8 cellular contexts compared by ENCODE assay signal in the genomic region with DNA sequence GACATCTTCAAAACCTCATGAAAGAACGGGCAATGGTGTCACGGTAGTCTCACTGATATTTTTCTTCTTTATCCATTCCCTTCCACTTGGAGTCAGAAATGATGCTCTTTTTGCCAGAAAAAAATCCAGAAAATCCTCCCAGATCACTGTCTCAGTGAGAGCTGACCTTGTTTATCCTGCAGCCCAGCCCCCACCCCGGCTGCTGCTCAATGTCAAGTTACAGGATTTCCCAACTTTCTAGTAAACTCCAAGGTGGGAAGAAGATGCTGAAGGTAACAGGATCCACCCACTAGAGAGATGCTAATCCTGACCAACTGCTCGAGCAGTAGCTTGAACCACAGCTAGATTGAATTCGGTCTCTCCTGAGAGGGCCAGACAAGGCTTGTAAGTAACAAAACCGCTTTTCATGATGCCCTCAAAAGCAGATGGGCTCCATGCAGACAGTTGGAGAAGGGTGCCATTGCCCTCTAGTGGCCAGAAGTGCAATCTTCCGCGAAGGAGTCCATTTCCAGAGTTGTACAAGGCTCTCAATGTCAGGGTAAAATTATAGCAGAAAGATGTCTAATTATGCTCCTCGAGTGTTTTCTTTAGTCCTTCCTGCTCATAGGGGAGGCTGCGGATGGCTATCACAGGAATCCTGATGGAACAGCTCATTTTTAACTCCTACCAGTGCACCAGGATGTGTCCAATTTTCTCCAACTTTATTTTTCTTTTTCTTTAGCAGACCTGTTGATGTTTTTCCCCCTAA. TPM values are rescaled to one million over a fixed set of nuclear protein-coding genes. Genes with fewer than 3 reads are reported as not detected.
DNase-seq lines count a peak whose midpoint lies in the region; ATAC-seq, FAIRE-seq and TF ChIP-seq lines count a peak whose summit lies in the region.

No MANE protein-coding gene starts in this region.

- TF ChIP-seq CTCF in GM12865 (IDR thresholded peaks at IDR 0.05; ENCODE audit: insufficient read depth, low read depth, low read length, missing control alignments) (peak; percentile 95), esophagus muscularis mucosa (IDR thresholded peaks at IDR 0.05) (peak; percentile 77 to 91 (median 87)), mucosa of descending colon (IDR thresholded peaks at IDR 0.05) (peak; percentile 76)

- WGBS in esophagus muscularis mucosa, result 24% methylated on average over 8 of the region's 10 CpGs

- no peak overlapping the region for H3K4me3 ChIP-seq in GM12865 (ENCODE audit: low read depth, low read length)
- H3K4me3 ChIP-seq in esophagus muscularis mucosa, result peak overlapping the region in 1 of 4 donors; percentile 3
- H3K4me3 ChIP-seq in mucosa of descending colon, result no peak overlapping the region

- TF ChIP-seq POLR2A in esophagus muscularis mucosa (IDR thresholded peaks at IDR 0.05; ENCODE audit: low read depth), result no peak

- peak; percentile 63 for DNase-seq in GM12865 (ENCODE audit: low read depth)
- DNase-seq in NCI-H1105 treated with DMSO at 0.1 percent for 48 hours (lab: John Stamatoyannopoulos, UW), result peak; percentile 75
- DNase-seq in T1000 (lab: John Stamatoyannopoulos, UW), result peak; percentile 14
- DNase-seq in esophagus muscularis mucosa (ENCODE audit: extremely low spot score), result peak; percentile 91
- peak in 2 of 3 donors; percentile 69 to 79 for DNase-seq in mucosa of descending colon
- DNase-seq in ureter (ENCODE audit: low spot score), result peak; percentile 78

- TF ChIP-seq EP300 in esophagus muscularis mucosa (IDR thresholded peaks at IDR 0.05), result no peak

- FAIRE-seq in A204.1 (lab: Jason Lieb, UNC), result peak; percentile 90

- no peaks in the 10 kb centered on the region for H3K36me3 ChIP-seq in esophagus muscularis mucosa
- H3K36me3 ChIP-seq in mucosa of descending colon (ENCODE audit: low read depth), result no peaks in the 10 kb centered on the region

- H3K4me1 ChIP-seq in esophagus muscularis mucosa (peaks cover 24 to 70% (median 68%) of the 10 kb centered on the region in 4 donors), mucosa of descending colon (ENCODE audit: low read depth) (peaks cover 12% of the 10 kb centered on the region)

- peaks cover 0 to 7% (median 0%) of the 10 kb centered on the region in 4 donors for H3K27me3 ChIP-seq in esophagus muscularis mucosa

- peak overlapping the region in 2 of 4 donors; percentile 16 to 45 for H3K27ac ChIP-seq in esophagus muscularis mucosa (replicated peaks in 1 of 4)

- ATAC-seq in HG02571 (IDR thresholded peaks at IDR 0.05; ENCODE audit: unreplicated experiment) (peak; percentile 79), mucosa of descending colon (peak; percentile 77)

- H3K9me3 ChIP-seq in esophagus muscularis mucosa (no peaks in the 10 kb centered on the region), mucosa of descending colon (no peaks in the 10 kb centered on the region)

- intact Hi-C loops in esophagus muscularis mucosa (cut with DNase I), result loop anchor here (5.0 to 10.0 kb wide), 2 partner anchors 53 to 1756 kb away; no protein-coding TSS in a partner anchor
- intact Hi-C loops in mucosa of descending colon (cut with DNase I, micrococcal nuclease), result no loop called here

RNA-seq across cellular contexts. Expression of gene CDH11, which starts 4.0 kb away (rescaled TPM):
- total RNA-seq in esophagus muscularis mucosa (10 to 100 TPM; 22.4 to 47.8 (median 35.6) TPM), mucosa of descending colon (10 to 100 TPM in 2 of 3 donors, 1 to 10 TPM in 1; 6.4 to 24.7 (median 12.6) TPM), ureter (98.3 TPM)

Comparison
In these comparisons a context has a peak if more than half of its experiments do, and no peak if none do; other contexts are left out.
1. DNase-seq: peak in every context shown above with its lines; median percentile 91 in esophagus muscularis mucosa; 78 in ureter; 75 in NCI-H1105 treated with DMSO at 0.1 percent for 48 hours; 74 in mucosa of descending colon; 63 in GM12865; 14 in T1000.